20 cellular contexts compared by ENCODE assay signal in genomic region chr9:100488171-100488570, GRCh38. TPM values are rescaled to one million over a fixed set of nuclear protein-coding genes. Genes with fewer than 3 reads are reported as not detected.
"Had no signal": no experiment of that assay in that cellular context is flagged by ENCODE, and none has a peak within 500 bp of the region (broad histone marks: within the 10 kb centered on the region; RNA-seq: fewer than 3 reads in every experiment).

No MANE protein-coding gene starts in this region.

- H3K36me3 ChIP-seq: SJCRH30 had no signal

- ATAC-seq: Panc1, PC-3 had no signal

- H3K27ac ChIP-seq: HL-60, RWPE1, SJCRH30 had no signal

- H3K4me3 ChIP-seq: SJCRH30 had no signal

- FAIRE-seq: HTR-8/SVneo had no signal

- H3K9me3 ChIP-seq: SJCRH30 had no signal

- DNase-seq: NCI-H1092, NCI-H1436, NCI-H187, NCI-H2029, NCI-H2081 treated with DMSO at 0.1 percent for 48 hours, NCI-H2171, NCI-H226, NCI-H446, NCI-H510A, NCI-H524 treated with DMSO at 0.1 percent for 48 hours, NCI-H69, NCI-H774, PC-3, SHP77 treated with DMSO at 0.1 percent for 48 hours, SJCRH30 had no signal

- H3K4me1 ChIP-seq: SJCRH30 had no signal

- H3K27me3 ChIP-seq: SJCRH30 had no signal

RNA-seq across cellular contexts. Expression of gene TMEFF1, which starts 15.2 kb away (rescaled TPM):
- total RNA-seq: PC-3; T-helper 1 cell treated with Interleukin-12 subunit alpha and Interleukin-12 subunit beta and Interleukin-4 antibody, amounts not matched to agents 30 ng/mL and 1 ng/mL, for 36 hours had no signal
